In the genomic region with DNA sequence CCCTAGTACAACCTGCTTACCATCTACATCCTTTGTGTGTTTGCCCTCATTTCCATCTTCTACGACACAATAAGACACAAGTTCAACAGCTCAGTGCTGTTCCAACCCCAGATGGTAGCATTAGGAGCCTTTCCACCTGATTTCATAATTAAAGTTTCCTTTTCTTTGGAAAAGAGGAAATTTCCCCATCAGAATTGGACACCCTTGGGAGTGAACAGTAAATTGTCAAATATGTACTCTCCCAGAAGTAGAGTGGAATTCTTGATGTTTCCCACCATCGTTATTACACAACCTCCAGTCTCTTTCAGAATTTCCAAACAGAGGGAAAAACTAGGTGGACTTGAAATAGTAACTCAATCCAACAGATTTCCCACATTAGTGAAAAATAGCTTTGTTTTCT, we compare ENCODE assay signal across 14 cellular contexts.
DNase-seq lines count a peak whose midpoint lies in the region; ATAC-seq and TF ChIP-seq lines count a peak whose summit lies in the region.
"Had no signal": no experiment of that assay in that cellular context is flagged by ENCODE, and none has a peak within 500 bp of the region (broad histone marks: within the 10 kb centered on the region; RNA-seq: fewer than 3 reads in every experiment).

No MANE protein-coding gene starts in this region.

- no peak for TF ChIP-seq EP300 in esophagus muscularis mucosa (IDR thresholded peaks at IDR 0.05)

- peaks cover 0 to 10% (median 0%) of the 10 kb centered on the region in 4 donors for H3K9me3 ChIP-seq in esophagus muscularis mucosa
- H3K9me3 ChIP-seq in subcutaneous abdominal adipose tissue (ENCODE audit: control insufficient read depth in 5 of 5, low read length in 5 of 5) = peaks cover 0 to 2% (median 0%) of the 10 kb centered on the region in 5 donors
- H3K9me3 ChIP-seq: BLaER1, HAP-1 had no signal

- H3K27me3 ChIP-seq in esophagus muscularis mucosa (no peaks in the 10 kb centered on the region), subcutaneous abdominal adipose tissue (ENCODE audit: control insufficient read depth in 5 of 5, insufficient read depth in 4 of 5, low read length in 5 of 5) (peaks cover 0 to 4% (median 0%) of the 10 kb centered on the region in 5 donors)
- H3K27me3 ChIP-seq: BLaER1 had no signal

- 86% methylated on average over 2 of the region's 2 CpGs for WGBS in esophagus muscularis mucosa

- H3K27me3 Mint-ChIP-seq in activated naive CD8-positive, alpha-beta T cell treated with anti-CD3 and anti-CD28 coated beads, Interleukin-2, amount 10 ng/mL, durations not matched to agents 7 days and 5 days = no peaks in the 10 kb centered on the region
- no peaks in the 10 kb centered on the region for H3K27me3 Mint-ChIP-seq in activated naive CD8-positive, alpha-beta T cell treated with anti-CD3 and anti-CD28 coated beads, Interleukin-2, amount 50 U/mL, for 24 hours

- TF ChIP-seq CTCF in esophagus muscularis mucosa (IDR thresholded peaks at IDR 0.05) (no peak), omental fat pad (IDR thresholded peaks at IDR 0.05) (no peak)

- peak overlapping the region; percentile 56 to 67 (median 61) for H3K27ac ChIP-seq in esophagus muscularis mucosa (replicated peaks in 1 of 4)
- H3K27ac ChIP-seq in subcutaneous abdominal adipose tissue (ENCODE audit: low read depth, low read length) = peak overlapping the region; percentile 3
- H3K27ac ChIP-seq: 22Rv1, BLaER1, HL-60 had no signal

- H3K4me3 Mint-ChIP-seq in activated naive CD8-positive, alpha-beta T cell treated with anti-CD3 and anti-CD28 coated beads, Interleukin-2, amount 10 ng/mL, durations not matched to agents 7 days and 5 days = no peak overlapping the region
- no peak overlapping the region for H3K4me3 Mint-ChIP-seq in activated naive CD8-positive, alpha-beta T cell treated with anti-CD3 and anti-CD28 coated beads, Interleukin-2, amount 50 U/mL, for 24 hours

- no peak for ATAC-seq in activated naive CD8-positive, alpha-beta T cell treated with anti-CD3 and anti-CD28 coated beads, Interleukin-2, amount 10 ng/mL, durations not matched to agents 7 days and 5 days (ENCODE audit: low read depth)
- ATAC-seq in activated naive CD8-positive, alpha-beta T cell treated with anti-CD3 and anti-CD28 coated beads, Interleukin-2, amount 50 U/mL, for 24 hours = no peak
- peak; percentile 57 for ATAC-seq in omental fat pad (ENCODE audit: low FRiP score)
- no peak for ATAC-seq in GM19023 (IDR thresholded peaks at IDR 0.05; ENCODE audit: unreplicated experiment)

- POLR2A ChIA-PET in activated naive CD8-positive, alpha-beta T cell treated with anti-CD3 and anti-CD28 coated beads, Interleukin-2, amount 10 ng/mL, durations not matched to agents 7 days and 5 days (lab: Charles Lee) = interaction anchor here (1.6 kb wide), 1 partner anchor 8 kb away, joined by 3 read pairs; no protein-coding TSS in a partner anchor

- H3K36me3 Mint-ChIP-seq in activated naive CD8-positive, alpha-beta T cell treated with anti-CD3 and anti-CD28 coated beads, Interleukin-2, amount 10 ng/mL, durations not matched to agents 7 days and 5 days = peaks cover 3% of the 10 kb centered on the region
- H3K36me3 Mint-ChIP-seq in activated naive CD8-positive, alpha-beta T cell treated with anti-CD3 and anti-CD28 coated beads, Interleukin-2, amount 50 U/mL, for 24 hours (ENCODE audit: low read depth) = no peaks in the 10 kb centered on the region

- peak overlapping the region; percentile 25 for H3K27ac Mint-ChIP-seq in activated naive CD8-positive, alpha-beta T cell treated with anti-CD3 and anti-CD28 coated beads, Interleukin-2, amount 10 ng/mL, durations not matched to agents 7 days and 5 days
- no peak overlapping the region for H3K27ac Mint-ChIP-seq in activated naive CD8-positive, alpha-beta T cell treated with anti-CD3 and anti-CD28 coated beads, Interleukin-2, amount 50 U/mL, for 24 hours

- no peak for TF ChIP-seq POLR2A in esophagus muscularis mucosa (IDR thresholded peaks at IDR 0.05; ENCODE audit: low read depth)

- no peak overlapping the region for H3K4me3 ChIP-seq in esophagus muscularis mucosa
- H3K4me3 ChIP-seq in subcutaneous abdominal adipose tissue (ENCODE audit: low read depth in 1 of 5, low read length in 5 of 5) = no peak overlapping the region
- H3K4me3 ChIP-seq: BLaER1, HAP-1 had no signal

- no peaks in the 10 kb centered on the region for H3K36me3 ChIP-seq in esophagus muscularis mucosa
- H3K36me3 ChIP-seq in subcutaneous abdominal adipose tissue (ENCODE audit: control insufficient read depth in 5 of 5, insufficient read depth in 5 of 5, low read length in 5 of 5) = no peaks in the 10 kb centered on the region
- H3K36me3 ChIP-seq: BLaER1, HAP-1 had no signal

- intact Hi-C loops in esophagus muscularis mucosa (cut with DNase I) = no loop called here

- peaks cover 0 to 15% (median 5%) of the 10 kb centered on the region in 4 donors for H3K4me1 ChIP-seq in esophagus muscularis mucosa
- H3K4me1 ChIP-seq in subcutaneous abdominal adipose tissue (ENCODE audit: control insufficient read depth in 5 of 5, insufficient read depth in 5 of 5, low read length in 5 of 5) = peaks cover 0 to 8% (median 5%) of the 10 kb centered on the region in 5 donors
- H3K4me1 ChIP-seq: BLaER1, HAP-1 had no signal

- no peaks in the 10 kb centered on the region for H3K9me3 Mint-ChIP-seq in activated naive CD8-positive, alpha-beta T cell treated with anti-CD3 and anti-CD28 coated beads, Interleukin-2, amount 10 ng/mL, durations not matched to agents 7 days and 5 days
- no peaks in the 10 kb centered on the region for H3K9me3 Mint-ChIP-seq in activated naive CD8-positive, alpha-beta T cell treated with anti-CD3 and anti-CD28 coated beads, Interleukin-2, amount 50 U/mL, for 24 hours

- DNase-seq in activated naive CD8-positive, alpha-beta T cell treated with anti-CD3 and anti-CD28 coated beads, Interleukin-2, amount 10 ng/mL, durations not matched to agents 7 days and 5 days = no peak
- no peak for DNase-seq in activated naive CD8-positive, alpha-beta T cell treated with anti-CD3 and anti-CD28 coated beads, Interleukin-2, amount 50 U/mL, for 24 hours
- DNase-seq in esophagus muscularis mucosa (ENCODE audit: extremely low spot score) (no peak), omental fat pad (ENCODE audit: low spot score) (no peak), superior temporal gyrus (ENCODE audit: extremely low spot score) (no peak), NCI-H1092 treated with DMSO at 0.1 percent for 48 hours (lab: John Stamatoyannopoulos, UW) (no peak)
- DNase-seq: DMS53, GF-D8 had no signal

- H3K9ac ChIP-seq in subcutaneous abdominal adipose tissue (ENCODE audit: low read length in 5 of 5) = no peak overlapping the region
- H3K9ac ChIP-seq: BLaER1 had no signal

- peaks cover 24% of the 10 kb centered on the region for H3K4me1 Mint-ChIP-seq in activated naive CD8-positive, alpha-beta T cell treated with anti-CD3 and anti-CD28 coated beads, Interleukin-2, amount 10 ng/mL, durations not matched to agents 7 days and 5 days
- peaks cover 17% of the 10 kb centered on the region for H3K4me1 Mint-ChIP-seq in activated naive CD8-positive, alpha-beta T cell treated with anti-CD3 and anti-CD28 coated beads, Interleukin-2, amount 50 U/mL, for 24 hours
